Comparison of ENCODE assay signal across 4 cellular contexts in genomic region chr4:181679754-181680153, GRCh38.
"Had no signal": no experiment of that assay in that cellular context is flagged by ENCODE, and none has a peak within 500 bp of the region (broad histone marks: within the 10 kb centered on the region; RNA-seq: fewer than 3 reads in every experiment).

No MANE protein-coding gene starts in this region.

- H3K36me3 ChIP-seq: HAP-1 had no signal

- H3K4me2 ChIP-seq: GM23338 had no signal

- H3K27ac ChIP-seq: GM23248 had no signal

- H2AFZ ChIP-seq: GM23248 had no signal

- H3K9me3 ChIP-seq: HAP-1 had no signal

- H3K4me3 ChIP-seq: GM23248, GM23338, HAP-1 had no signal

- H3K9ac ChIP-seq: GM23248 had no signal

- ATAC-seq: GM23338, HCT116 had no signal
